Comparison of ENCODE assay signal across 25 cellular contexts in genomic region chr7:135959655-135960363, GRCh38. TPM values are rescaled to one million over a fixed set of nuclear protein-coding genes. Genes with fewer than 3 reads are reported as not detected.
DNase-seq lines count a peak whose midpoint lies in the region; TF ChIP-seq lines count a peak whose summit lies in the region.
"Had no signal": no experiment of that assay in that cellular context is flagged by ENCODE, and none has a peak within 500 bp of the region (broad histone marks: within the 10 kb centered on the region; RNA-seq: fewer than 3 reads in every experiment).

No MANE protein-coding gene starts in this region.

- H3K36me3 Mint-ChIP-seq in chondrocyte (ENCODE audit: low read depth): no peaks in the 10 kb centered on the region
- peaks cover 17% of the 10 kb centered on the region for H3K36me3 Mint-ChIP-seq in nephron (ENCODE audit: low read depth)
- peaks cover 6% of the 10 kb centered on the region for H3K36me3 Mint-ChIP-seq in neural progenitor cell

- H3K4me2 ChIP-seq in neural progenitor cell: no peak overlapping the region
- H3K4me2 ChIP-seq: BLaER1 treated with 17β-estradiol and CSF1 and Interleukin-3, amounts not matched to agents 10 nM and 100 nM had no signal

- H3K27ac Mint-ChIP-seq in chondrocyte (ENCODE audit: unreplicated experiment) (peak overlapping the region; percentile 86), nephron (peak overlapping the region; percentile 5 to 62 (median 34)), neural progenitor cell (no peak overlapping the region)
- H3K27ac Mint-ChIP-seq: activated CD4-positive, alpha-beta memory T cell treated with anti-CD3 and anti-CD28 coated beads, Interleukin-2, amount 10 ng/mL, durations not matched to agents 7 days and 5 days; activated naive CD4-positive, alpha-beta T cell treated with anti-CD3 and anti-CD28 coated beads, Interleukin-2, amount 50 U/mL, for 24 hours; activated T-helper 2 cell treated with anti-CD3 and anti-CD28 coated beads, Interferon-gamma antibody, Interleukin-2, Interleukin-4, amounts not matched to agents 10 μg/mL and 5 μg/mL and 100 μg/mL, durations not matched to agents 14 hours and 24 hours and 36 hours; T-helper 1 cell treated with Interleukin-12 subunit alpha and Interleukin-12 subunit beta and Interleukin-4 antibody, amounts not matched to agents 30 μg/mL and 1 μg/mL, for 36 hours had no signal

- peaks cover 24% of the 10 kb centered on the region for H4K20me1 ChIP-seq in neural progenitor cell (ENCODE audit: low read depth)

- no peaks in the 10 kb centered on the region for H3K9me3 ChIP-seq in neural progenitor cell (ENCODE audit: low read depth)
- H3K9me3 ChIP-seq: Caco-2, Peyer's patch, SJCRH30, tibial nerve had no signal

- in situ Hi-C loops in G401 (cut with HindIII; ENCODE audit: low sequenced_read_pairs): no loop called here

- DNase-seq in COLO829 (ENCODE audit: low spot score): peak; percentile 97
- DNase-seq in SK-N-DZ (ENCODE audit: low spot score): peak; percentile 40
- no peak for DNase-seq in chondrocyte (ENCODE audit: low spot score)
- no peak for DNase-seq in NK-92 (lab: John Stamatoyannopoulos, UW; ENCODE audit: unreplicated experiment)
- no peak for DNase-seq in G401 (ENCODE audit: low spot score)
- no peak for DNase-seq in neural progenitor cell (ENCODE audit: low spot score)
- DNase-seq: ACHN; activated CD4-positive, alpha-beta memory T cell treated with anti-CD3 and anti-CD28 coated beads, Interleukin-2, amount 10 ng/mL, durations not matched to agents 7 days and 5 days; activated CD4-positive, CD25-positive, alpha-beta regulatory T cell treated with anti-CD3 and anti-CD28 coated beads, Interleukin-2, amount 50 U/mL, for 72 hours; aorta; Caco-2; DND-41; HCEC 1CT; NCI-H1105 treated with DMSO at 0.1 percent for 48 hours; NCI-H1930; NCI-H226; NCI-H69; Peyer's patch; SJCRH30 had no signal

- H3K36me3 ChIP-seq in neural progenitor cell: no peaks in the 10 kb centered on the region
- H3K36me3 ChIP-seq: Peyer's patch, tibial nerve had no signal

- peaks cover 91% of the 10 kb centered on the region for H3K79me2 ChIP-seq in neural progenitor cell (ENCODE audit: low read depth)

- peak overlapping the region; percentile 43 for H3K4me3 Mint-ChIP-seq in chondrocyte (ENCODE audit: unreplicated experiment)
- no peak overlapping the region for H3K4me3 Mint-ChIP-seq in nephron
- H3K4me3 Mint-ChIP-seq in neural progenitor cell: no peak overlapping the region
- H3K4me3 Mint-ChIP-seq: activated CD4-positive, alpha-beta memory T cell treated with anti-CD3 and anti-CD28 coated beads, Interleukin-2, amount 10 ng/mL, durations not matched to agents 7 days and 5 days; activated naive CD4-positive, alpha-beta T cell treated with anti-CD3 and anti-CD28 coated beads, Interleukin-2, amount 50 U/mL, for 24 hours; T-helper 1 cell treated with Interleukin-12 subunit alpha and Interleukin-12 subunit beta and Interleukin-4 antibody, amounts not matched to agents 30 μg/mL and 1 μg/mL, for 36 hours had no signal

- no peaks in the 10 kb centered on the region for H3K9me3 Mint-ChIP-seq in chondrocyte (ENCODE audit: low read depth)
- no peaks in the 10 kb centered on the region for H3K9me3 Mint-ChIP-seq in nephron
- no peaks in the 10 kb centered on the region for H3K9me3 Mint-ChIP-seq in neural progenitor cell
- H3K9me3 Mint-ChIP-seq: activated CD4-positive, alpha-beta memory T cell treated with anti-CD3 and anti-CD28 coated beads, Interleukin-2, amount 10 ng/mL, durations not matched to agents 7 days and 5 days; activated naive CD4-positive, alpha-beta T cell treated with anti-CD3 and anti-CD28 coated beads, Interleukin-2, amount 50 U/mL, for 24 hours; activated T-helper 2 cell treated with anti-CD3 and anti-CD28 coated beads, Interferon-gamma antibody, Interleukin-2, Interleukin-4, amounts not matched to agents 10 μg/mL and 5 μg/mL and 100 μg/mL, durations not matched to agents 14 hours and 24 hours and 36 hours; T-helper 1 cell treated with Interleukin-12 subunit alpha and Interleukin-12 subunit beta and Interleukin-4 antibody, amounts not matched to agents 30 μg/mL and 1 μg/mL, for 36 hours had no signal

- no peaks in the 10 kb centered on the region for H3K4me1 ChIP-seq in neural progenitor cell
- H3K4me1 ChIP-seq: SJCRH30 had no signal

- H3K4me1 Mint-ChIP-seq in chondrocyte (ENCODE audit: low read depth): peaks cover 31% of the 10 kb centered on the region
- H3K4me1 Mint-ChIP-seq in nephron: no peaks in the 10 kb centered on the region
- no peaks in the 10 kb centered on the region for H3K4me1 Mint-ChIP-seq in neural progenitor cell

- TF ChIP-seq CTCF in chondrocyte (IDR thresholded peaks at IDR 0.05) (no peak), nephron (IDR thresholded peaks at IDR 0.05; ENCODE audit: unreplicated experiment in 3 of 3) (no peak), neural progenitor cell (IDR thresholded peaks at IDR 0.05) (no peak)

- H2AFZ ChIP-seq in neural progenitor cell (replicated peaks): no peak overlapping the region

- H3K9ac ChIP-seq in neural progenitor cell: no peak overlapping the region
- H3K9ac ChIP-seq: BLaER1 treated with 17β-estradiol and CSF1 and Interleukin-3, amounts not matched to agents 10 nM and 100 nM had no signal

- no peaks in the 10 kb centered on the region for H3K27me3 ChIP-seq in neural progenitor cell
- H3K27me3 ChIP-seq: BLaER1 treated with 17β-estradiol and CSF1 and Interleukin-3, amounts not matched to agents 10 nM and 100 nM; Peyer's patch; SJCRH30; tibial nerve had no signal

- no peak overlapping the region for H3K27ac ChIP-seq in neural progenitor cell
- H3K27ac ChIP-seq: BLaER1 treated with 17β-estradiol and CSF1 and Interleukin-3, amounts not matched to agents 10 nM and 100 nM; Peyer's patch; SJCRH30; tibial nerve had no signal

- H3F3A ChIP-seq in neural progenitor cell (ENCODE audit: low read depth): no peaks in the 10 kb centered on the region

- H3K27me3 Mint-ChIP-seq in chondrocyte (ENCODE audit: low read depth): no peaks in the 10 kb centered on the region
- H3K27me3 Mint-ChIP-seq in nephron (ENCODE audit: low read depth): no peaks in the 10 kb centered on the region
- H3K27me3 Mint-ChIP-seq in neural progenitor cell (ENCODE audit: insufficient read depth, low read depth): no peaks in the 10 kb centered on the region
- H3K27me3 Mint-ChIP-seq: activated CD4-positive, alpha-beta memory T cell treated with anti-CD3 and anti-CD28 coated beads, Interleukin-2, amount 10 ng/mL, durations not matched to agents 7 days and 5 days; activated naive CD4-positive, alpha-beta T cell treated with anti-CD3 and anti-CD28 coated beads, Interleukin-2, amount 50 U/mL, for 24 hours had no signal

- H3K4me3 ChIP-seq in neural progenitor cell: no peak overlapping the region
- H3K4me3 ChIP-seq: BLaER1 treated with 17β-estradiol and CSF1 and Interleukin-3, amounts not matched to agents 10 nM and 100 nM; Peyer's patch; SJCRH30; tibial nerve had no signal

RNA-seq across cellular contexts. Expression of gene MTPN, which starts 17.4 kb away (rescaled TPM):
- polyA plus RNA-seq in SK-N-DZ (2014; cell fraction: cytosol; rRNA removed): 115 and 117 TPM in 2 replicates
- polyA plus RNA-seq in SK-N-DZ (2014; cell fraction: nucleus; rRNA removed): 38.9 and 41.0 TPM in 2 replicates
- total RNA-seq in chondrocyte (134 to 148 TPM (median 142 TPM) in 3 replicates), neural progenitor cell (ENCODE audit: low replicate concordance) (113 and 170 TPM in 2 replicates)
- 80.6 and 115 TPM in 2 replicates for total RNA-seq in G401 (2014; rRNA removed; shearing (Covaris generic))

Comparison
In these comparisons a context has a peak if more than half of its experiments do, and no peak if none do; other contexts are left out.
1. DNase-seq: peak in COLO829 (single experiment) and SK-N-DZ (single experiment); none in chondrocyte (single experiment), NK-92 (single experiment), G401 (single experiment) and neural progenitor cell (single experiment).